26 cellular contexts compared by ENCODE assay signal in genomic region chr11:133920109-133920990, GRCh38.
"Had no signal": no experiment of that assay in that cellular context is flagged by ENCODE, and none has a peak within 500 bp of the region (broad histone marks: within the 10 kb centered on the region; RNA-seq: fewer than 3 reads in every experiment).

No MANE protein-coding gene starts in this region.

- H3K27me3 ChIP-seq: ascending aorta, body of pancreas had no signal

- H3K4me3 Mint-ChIP-seq: activated CD4-positive, alpha-beta T cell treated with anti-CD3 and anti-CD28 coated beads, Interleukin-2, amount 10 ng/mL, durations not matched to agents 7 days and 5 days; activated naive CD8-positive, alpha-beta T cell treated with anti-CD3 and anti-CD28 coated beads, Interleukin-2, amount 50 U/mL, for 24 hours had no signal

- H3K9me3 Mint-ChIP-seq: activated CD4-positive, alpha-beta memory T cell treated with anti-CD3 and anti-CD28 coated beads for 36 hours; activated CD4-positive, alpha-beta T cell treated with anti-CD3 and anti-CD28 coated beads, Interleukin-2, amount 10 ng/mL, durations not matched to agents 7 days and 5 days; activated naive CD4-positive, alpha-beta T cell treated with anti-CD3 and anti-CD28 coated beads, Interleukin-2, amount 50 U/mL, for 72 hours; activated naive CD8-positive, alpha-beta T cell treated with anti-CD3 and anti-CD28 coated beads, Interleukin-2, amount 50 U/mL, for 24 hours; activated T-helper 2 cell treated with anti-CD3 and anti-CD28 coated beads, Interferon-gamma antibody, Interleukin-2, Interleukin-4, amounts not matched to agents 10 μg/mL and 5 μg/mL and 100 μg/mL, durations not matched to agents 14 hours and 24 hours and 36 hours; T-cell had no signal

- H3K27ac ChIP-seq: ascending aorta, body of pancreas, SK-N-MC, VCaP had no signal

- H3K27ac Mint-ChIP-seq: activated CD4-positive, alpha-beta memory T cell treated with anti-CD3 and anti-CD28 coated beads for 36 hours; activated CD4-positive, alpha-beta T cell treated with anti-CD3 and anti-CD28 coated beads, Interleukin-2, amount 10 ng/mL, durations not matched to agents 7 days and 5 days; activated naive CD4-positive, alpha-beta T cell treated with anti-CD3 and anti-CD28 coated beads, Interleukin-2, amount 50 U/mL, for 72 hours; activated naive CD8-positive, alpha-beta T cell treated with anti-CD3 and anti-CD28 coated beads, Interleukin-2, amount 50 U/mL, for 24 hours; activated T-helper 2 cell treated with anti-CD3 and anti-CD28 coated beads, Interferon-gamma antibody, Interleukin-2, Interleukin-4, amounts not matched to agents 10 μg/mL and 5 μg/mL and 100 μg/mL, durations not matched to agents 14 hours and 24 hours and 36 hours; T-cell had no signal

- ATAC-seq: activated naive CD8-positive, alpha-beta T cell treated with anti-CD3 and anti-CD28 coated beads, Interleukin-2, amount 50 U/mL, for 24 hours; body of pancreas had no signal

- H3K27me3 Mint-ChIP-seq: activated CD4-positive, alpha-beta memory T cell treated with anti-CD3 and anti-CD28 coated beads for 36 hours; activated CD4-positive, alpha-beta T cell treated with anti-CD3 and anti-CD28 coated beads, Interleukin-2, amount 10 ng/mL, durations not matched to agents 7 days and 5 days; activated naive CD8-positive, alpha-beta T cell treated with anti-CD3 and anti-CD28 coated beads, Interleukin-2, amount 50 U/mL, for 24 hours; T-cell had no signal

- H3K9me3 ChIP-seq: ascending aorta, body of pancreas had no signal

- H3K4me3 ChIP-seq: ascending aorta, body of pancreas, SK-N-MC had no signal

- DNase-seq: activated CD4-positive, alpha-beta T cell treated with anti-CD3 and anti-CD28 coated beads, Interleukin-2, amount 10 ng/mL, durations not matched to agents 7 days and 5 days; activated CD4-positive, CD25-positive, alpha-beta regulatory T cell; activated naive CD8-positive, alpha-beta T cell treated with anti-CD3 and anti-CD28 coated beads, Interleukin-2, amount 50 U/mL, for 24 hours; activated T-cell treated with anti-CD3 and anti-CD28 coated beads for 4 hours; activated T-cell treated with anti-CD3 and anti-CD28 coated beads, Interleukin-2, amount 50 U/mL, for 48 hours; amniotic stem cell; body of pancreas; central memory CD4-positive, alpha-beta T cell; MM.1S; NCI-H1105; NCI-H1436; NCI-H1694 treated with DMSO at 0.1 percent for 48 hours; NCI-H2029 treated with DMSO at 0.1 percent for 48 hours; NCI-H345; NCI-H510A; NCI-H526 treated with DMSO at 0.1 percent for 48 hours; NCI-H82; T-helper 2 cell; T1000 had no signal

- H3K4me1 ChIP-seq: ascending aorta, body of pancreas had no signal
